ENCODE assay signal across 18 cellular contexts in the genomic region with DNA sequence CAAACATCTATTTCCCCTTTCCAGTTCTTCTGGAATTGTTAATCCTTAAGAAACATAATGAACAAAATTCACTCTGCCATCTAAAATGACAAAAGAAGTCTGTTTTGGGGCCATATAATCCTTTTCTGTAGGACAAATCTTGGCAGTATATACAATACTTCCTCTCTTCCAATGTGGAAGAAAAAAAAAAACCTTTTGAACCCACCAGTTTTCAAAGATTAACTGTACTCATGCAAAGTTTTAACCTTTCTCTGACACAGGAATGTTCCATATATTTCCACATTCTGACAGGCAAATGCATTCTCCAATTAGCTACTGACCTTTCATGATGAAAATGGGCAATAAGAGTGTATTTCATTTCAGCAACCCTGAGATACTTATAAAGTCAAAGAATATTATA.
DNase-seq lines count a peak whose midpoint lies in the region; ATAC-seq and TF ChIP-seq lines count a peak whose summit lies in the region.
"Had no signal": no experiment of that assay in that cellular context is flagged by ENCODE, and none has a peak within 500 bp of the region (broad histone marks: within the 10 kb centered on the region; RNA-seq: fewer than 3 reads in every experiment).

No MANE protein-coding gene starts in this region.

- ATAC-seq in central memory CD8-positive, alpha-beta T cell (replicated peaks; ENCODE audit: extremely low read depth, poor library complexity, severe bottlenecking) = no peak
- ATAC-seq in HG03196 (IDR thresholded peaks at IDR 0.05; ENCODE audit: unreplicated experiment) = no peak
- no peak for ATAC-seq in HG03565 (IDR thresholded peaks at IDR 0.05; ENCODE audit: unreplicated experiment)

- no peaks in the 10 kb centered on the region for H3K9me2 ChIP-seq in Loucy (replicated peaks; ENCODE audit: low read depth, low read length)
- H3K9me2 ChIP-seq: SK-N-SH had no signal

- peak overlapping the region; percentile 50 for H3K27ac Mint-ChIP-seq in central memory CD8-positive, alpha-beta T cell (ENCODE audit: low read depth)
- H3K27ac Mint-ChIP-seq: B cell; CD4-positive, alpha-beta memory T cell had no signal

- no peak for DNase-seq in central memory CD8-positive, alpha-beta T cell (ENCODE audit: low spot score in 2 of 2)
- peak; percentile 15 for DNase-seq in left kidney (ENCODE audit: low read depth, low spot score)
- DNase-seq in effector memory CD4-positive, alpha-beta T cell = no peak
- no peak for DNase-seq in stimulated activated CD4-positive, alpha-beta T cell treated with anti-CD3 and anti-CD28 coated beads, Interleukin-12 subunit alpha, Interleukin-12 subunit beta, amount 100 ng/mL, for 4 hours
- DNase-seq: CD4-positive, alpha-beta memory T cell; DMS53; NCI-H1105; NCI-H2081; NCI-H2171 treated with DMSO at 0.1 percent for 48 hours; NCI-H446 treated with DMSO at 0.1 percent for 48 hours; NK-92 treated with Interleukin-12 subunit alpha and Interleukin-12 subunit beta, amount 100 ng/mL, for 24 hours; SHP77; SK-N-SH had no signal

- H3K4me1 Mint-ChIP-seq in central memory CD8-positive, alpha-beta T cell = peaks cover 20% of the 10 kb centered on the region

- peaks cover 3% of the 10 kb centered on the region for H3K36me3 Mint-ChIP-seq in central memory CD8-positive, alpha-beta T cell (ENCODE audit: insufficient read depth)

- peak overlapping the region; percentile 94 for H3K27ac ChIP-seq in BLaER1
- H3K27ac ChIP-seq in effector memory CD4-positive, alpha-beta T cell (ENCODE audit: insufficient read depth, low read length, poor library complexity, severe bottlenecking) = no peak overlapping the region

- no peaks in the 10 kb centered on the region for H3K9me3 Mint-ChIP-seq in central memory CD8-positive, alpha-beta T cell
- H3K9me3 Mint-ChIP-seq: CD4-positive, alpha-beta memory T cell had no signal

- no peak overlapping the region for H2AFZ ChIP-seq in Loucy (ENCODE audit: low read length)

- TF ChIP-seq CTCF in Loucy (conservative IDR thresholded peaks at IDR 0.05; ENCODE audit: low read length) = no peak

- H3K9me3 ChIP-seq in BLaER1 (peaks cover 20% of the 10 kb centered on the region), Loucy (ENCODE audit: insufficient read depth, low read depth, low read length) (no peaks in the 10 kb centered on the region)
- H3K9me3 ChIP-seq in effector memory CD4-positive, alpha-beta T cell (ENCODE audit: control insufficient read depth, low read length) = no peaks in the 10 kb centered on the region
- H3K9me3 ChIP-seq: SK-N-SH had no signal

- H3K36me3 ChIP-seq in BLaER1 (peaks cover 35% of the 10 kb centered on the region), Loucy (ENCODE audit: insufficient read depth, low read length) (peaks cover 19% of the 10 kb centered on the region; the same call in 1 of the 2 replicates)
- H3K36me3 ChIP-seq in effector memory CD4-positive, alpha-beta T cell (ENCODE audit: control insufficient read depth, insufficient read depth, low read length) = no peaks in the 10 kb centered on the region

- H3K27me3 ChIP-seq in BLaER1 (no peaks in the 10 kb centered on the region), Loucy (ENCODE audit: insufficient read depth, low read length, poor library complexity, severe bottlenecking) (no peaks in the 10 kb centered on the region)
- H3K27me3 ChIP-seq in effector memory CD4-positive, alpha-beta T cell (replicated peaks; ENCODE audit: control insufficient read depth, insufficient read depth, low read length, poor library complexity, severe bottlenecking) = no peaks in the 10 kb centered on the region

- H3K4me2 ChIP-seq in BLaER1 (peak overlapping the region; percentile 87), Loucy (ENCODE audit: low read depth, low read length, poor library complexity, severe bottlenecking) (peak overlapping the region; percentile 93)
- H3K4me2 ChIP-seq: SK-N-SH had no signal

- peaks cover 49% of the 10 kb centered on the region for H3K79me2 ChIP-seq in Loucy (ENCODE audit: insufficient read depth, low read length)

- H3K4me1 ChIP-seq in BLaER1 (peaks cover 73% of the 10 kb centered on the region), Loucy (ENCODE audit: insufficient read depth, low read length, poor library complexity, severe bottlenecking) (peaks cover 62% of the 10 kb centered on the region)
- no peaks in the 10 kb centered on the region for H3K4me1 ChIP-seq in effector memory CD4-positive, alpha-beta T cell (ENCODE audit: control insufficient read depth, insufficient read depth, low read length, poor library complexity, severe bottlenecking)

- H3K4me3 ChIP-seq in BLaER1 = no peak overlapping the region
- H3K4me3 ChIP-seq in Loucy (ENCODE audit: low read length, poor library complexity, severe bottlenecking) = peak overlapping the region; percentile 69
- no peak overlapping the region for H3K4me3 ChIP-seq in effector memory CD4-positive, alpha-beta T cell (ENCODE audit: insufficient read depth, low read depth, low read length, poor library complexity, severe bottlenecking)

- no peaks in the 10 kb centered on the region for H4K20me1 ChIP-seq in BLaER1
- H4K20me1 ChIP-seq in Loucy (ENCODE audit: insufficient read depth, low read length, poor library complexity, severe bottlenecking) = no peaks in the 10 kb centered on the region

- 0 out of 2 replicates have a peak, but pooled peaks cover 2% of the 10 kb centered on the region for H3F3A ChIP-seq in Loucy (ENCODE audit: low read depth)

- no peaks in the 10 kb centered on the region for H3K27me3 Mint-ChIP-seq in central memory CD8-positive, alpha-beta T cell
- H3K27me3 Mint-ChIP-seq: CD4-positive, alpha-beta memory T cell had no signal

- H3K9ac ChIP-seq in BLaER1 = no peak overlapping the region
- H3K9ac ChIP-seq in Loucy (ENCODE audit: low read depth, low read length, poor library complexity, severe bottlenecking) = peak overlapping the region; percentile 81
- H3K9ac ChIP-seq: SK-N-SH had no signal

- H3K4me3 Mint-ChIP-seq in central memory CD8-positive, alpha-beta T cell = no peak overlapping the region
- H3K4me3 Mint-ChIP-seq: B cell had no signal
